In the genomic region with DNA sequence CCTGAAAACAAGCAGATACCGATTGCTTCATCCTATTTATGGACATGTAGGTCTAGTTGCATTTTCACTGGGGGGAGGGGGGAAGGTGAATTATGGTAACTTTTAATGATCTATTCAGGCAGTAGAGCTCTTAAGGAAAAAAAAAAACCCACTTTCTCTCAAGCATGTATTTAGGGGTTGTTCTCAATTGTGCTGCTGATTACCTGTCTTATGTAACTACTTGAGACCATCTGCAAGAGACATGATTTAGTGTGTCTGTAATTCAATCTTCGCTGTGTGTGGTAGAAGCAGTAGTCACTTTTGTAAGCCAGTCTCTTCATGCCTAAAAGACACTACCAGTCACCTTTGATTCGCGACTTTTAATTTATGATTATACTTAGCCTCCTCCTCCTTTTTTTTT, we compare ENCODE assay signal across 13 cellular contexts. TPM values are rescaled to one million over a fixed set of nuclear protein-coding genes. Genes with fewer than 3 reads are reported as not detected.
DNase-seq lines count a peak whose midpoint lies in the region; ATAC-seq and TF ChIP-seq lines count a peak whose summit lies in the region.
"Had no signal": no experiment of that assay in that cellular context is flagged by ENCODE, and none has a peak within 500 bp of the region (broad histone marks: within the 10 kb centered on the region; RNA-seq: fewer than 3 reads in every experiment).

No MANE protein-coding gene starts in this region.

- TF ChIP-seq EP300 in sigmoid colon (IDR thresholded peaks at IDR 0.05): no peak

- H3K27me3 Mint-ChIP-seq in activated CD4-positive, alpha-beta T cell treated with anti-CD3 and anti-CD28 coated beads for 36 hours: no peaks in the 10 kb centered on the region
- H3K27me3 Mint-ChIP-seq: activated naive CD4-positive, alpha-beta T cell treated with anti-CD3 and anti-CD28 coated beads, Interleukin-2, amount 10 ng/mL, durations not matched to agents 7 days and 5 days had no signal

- TF ChIP-seq POLR2A in sigmoid colon (IDR thresholded peaks at IDR 0.05): no peak

- peak overlapping the region; percentile 64 to 95 for H3K27ac ChIP-seq in ascending aorta
- H3K27ac ChIP-seq in sigmoid colon: peak overlapping the region; percentile 94 to 97 (median 95)
- H3K27ac ChIP-seq: A549 had no signal

- TF ChIP-seq CTCF in ascending aorta (IDR thresholded peaks at IDR 0.05) (no peak), sigmoid colon (IDR thresholded peaks at IDR 0.05) (no peak)

- peaks cover 61% of the 10 kb centered on the region for H3K36me3 Mint-ChIP-seq in activated CD4-positive, alpha-beta T cell treated with anti-CD3 and anti-CD28 coated beads for 36 hours (ENCODE audit: low read depth)

- CTCF ChIA-PET in activated CD4-positive, alpha-beta T cell treated with anti-CD3 and anti-CD28 coated beads for 36 hours (lab: Charles Lee): no interaction called here

- DNase-seq in activated CD4-positive, alpha-beta T cell treated with anti-CD3 and anti-CD28 coated beads for 36 hours: no peak
- no peak for DNase-seq in activated CD4-positive, alpha-beta T cell treated with anti-CD3 and anti-CD28 coated beads, Interleukin-2, amount 50 U/mL, for 48 hours
- peak; percentile 88 for DNase-seq in NCI-H2171 (lab: John Stamatoyannopoulos, UW)
- no peak for DNase-seq in ascending aorta (ENCODE audit: low spot score in 2 of 2)
- no peak for DNase-seq in sigmoid colon
- DNase-seq in activated CD4-positive, CD25-positive, alpha-beta regulatory T cell treated with anti-CD3 and anti-CD28 coated beads, Interleukin-2, amount 50 U/mL, for 72 hours: no peak
- no peak for DNase-seq in epidermal melanocyte (ENCODE audit: insufficient read length, low spot score)
- DNase-seq: activated CD4-positive, alpha-beta T cell treated with anti-CD3 and anti-CD28 coated beads for 1 hour; activated naive CD4-positive, alpha-beta T cell treated with anti-CD3 and anti-CD28 coated beads, Interleukin-2, amount 10 ng/mL, durations not matched to agents 7 days and 5 days; DND-41 had no signal

- H3K4me1 Mint-ChIP-seq in activated CD4-positive, alpha-beta T cell treated with anti-CD3 and anti-CD28 coated beads for 36 hours: peaks cover 70% of the 10 kb centered on the region

- H3K4me3 Mint-ChIP-seq in activated CD4-positive, alpha-beta T cell treated with anti-CD3 and anti-CD28 coated beads for 36 hours: no peak overlapping the region
- H3K4me3 Mint-ChIP-seq: activated naive CD4-positive, alpha-beta T cell treated with anti-CD3 and anti-CD28 coated beads, Interleukin-2, amount 10 ng/mL, durations not matched to agents 7 days and 5 days; neural crest cell had no signal

- H3K36me3 ChIP-seq in ascending aorta: peaks cover 53 to 58% of the 10 kb centered on the region in 2 donors
- peaks cover 31 to 61% (median 49%) of the 10 kb centered on the region in 4 donors for H3K36me3 ChIP-seq in sigmoid colon

- H3K4me1 ChIP-seq in ascending aorta (peaks cover 3 to 32% of the 10 kb centered on the region in 2 donors), sigmoid colon (peaks cover 0 to 91% (median 86%) of the 10 kb centered on the region in 4 donors)

- WGBS in sigmoid colon, 2 donors: 83 to 85% methylated on average over 4 of the region's 4 CpGs

- no peak for ATAC-seq in activated CD4-positive, alpha-beta T cell treated with anti-CD3 and anti-CD28 coated beads for 36 hours
- ATAC-seq in HG03159 (IDR thresholded peaks at IDR 0.05; ENCODE audit: unreplicated experiment): no peak
- ATAC-seq: A549 had no signal

- H3K27me3 ChIP-seq in ascending aorta (no peaks in the 10 kb centered on the region), sigmoid colon (no peaks in the 10 kb centered on the region)

- no peaks in the 10 kb centered on the region for H3K9me3 Mint-ChIP-seq in activated CD4-positive, alpha-beta T cell treated with anti-CD3 and anti-CD28 coated beads for 36 hours (ENCODE audit: low read depth)
- H3K9me3 Mint-ChIP-seq: activated naive CD4-positive, alpha-beta T cell treated with anti-CD3 and anti-CD28 coated beads, Interleukin-2, amount 10 ng/mL, durations not matched to agents 7 days and 5 days; neural crest cell had no signal

- H3K27ac Mint-ChIP-seq in activated CD4-positive, alpha-beta T cell treated with anti-CD3 and anti-CD28 coated beads for 36 hours: peak overlapping the region; percentile 67

- no peaks in the 10 kb centered on the region for H3K9me3 ChIP-seq in ascending aorta
- H3K9me3 ChIP-seq in sigmoid colon: no peaks in the 10 kb centered on the region
- H3K9me3 ChIP-seq: A549 had no signal

- no peak overlapping the region for H3K4me3 ChIP-seq in ascending aorta
- H3K4me3 ChIP-seq in sigmoid colon: no peak overlapping the region
- H3K4me3 ChIP-seq: A549 had no signal

- POLR2A ChIA-PET in activated CD4-positive, alpha-beta T cell treated with anti-CD3 and anti-CD28 coated beads for 36 hours (lab: Charles Lee): interaction anchor here (0.6 kb wide), 1 partner anchor 221 kb away, joined by 3 read pairs; no protein-coding TSS in a partner anchor

- intact Hi-C loops in activated CD4-positive, alpha-beta T cell treated with anti-CD3 and anti-CD28 coated beads for 36 hours (cut with DNase I, micrococcal nuclease): no loop called here
- intact Hi-C loops in ascending aorta (cut with DNase I) (loop anchor here (10.0 kb wide), 1 partner anchor 1581 kb away; the partner anchor contains the start of gene TTC8), sigmoid colon (cut with DNase I) (no loop called here)

RNA-seq across cellular contexts. Expression of gene CALM1, which starts 8.9 kb away (rescaled TPM):
- 100 to 1,000 TPM; 510 to 518 TPM for total RNA-seq in activated CD4-positive, alpha-beta T cell treated with anti-CD3 and anti-CD28 coated beads for 36 hours
- total RNA-seq in ascending aorta (178 TPM), sigmoid colon (100 to 1,000 TPM; 647 to 889 (median 818) TPM)
- polyA plus RNA-seq in sigmoid colon: 100 to 1,000 TPM; 404 to 722 (median 541) TPM
